In the genomic region with DNA sequence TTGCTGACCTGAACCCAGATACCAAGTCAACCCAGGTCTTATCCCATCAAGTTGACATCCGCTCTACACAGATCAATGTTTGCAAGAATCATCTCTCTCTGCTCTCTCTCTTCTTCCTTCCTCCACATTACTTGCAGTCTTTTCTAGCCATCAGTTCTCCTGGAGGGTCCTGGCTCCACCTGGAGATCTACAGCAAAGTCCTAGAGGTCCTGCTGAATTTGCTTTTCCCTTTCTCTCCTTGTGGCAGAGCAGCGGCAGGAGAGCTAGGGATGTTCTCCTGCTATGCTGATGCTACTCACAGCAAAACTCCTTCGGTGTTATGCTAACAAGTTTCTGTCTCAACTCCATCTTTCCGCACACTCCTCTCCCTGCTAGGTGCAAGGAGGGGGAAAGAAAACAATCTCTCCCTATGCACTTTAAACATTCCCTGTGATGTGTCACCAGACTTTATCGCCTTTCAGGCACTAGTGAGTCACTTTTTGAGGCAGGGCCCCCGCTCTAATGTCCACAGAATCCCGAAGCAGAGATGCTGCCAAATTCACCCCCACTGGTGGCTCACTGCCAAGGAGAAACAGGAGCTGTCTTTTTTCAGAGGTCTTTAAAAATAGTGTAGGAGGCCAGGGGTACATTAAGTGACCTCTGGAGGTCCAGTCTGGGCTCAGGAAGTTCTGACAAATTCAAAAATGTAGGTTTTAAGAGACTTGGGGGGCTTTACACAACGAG, we compare ENCODE assay signal across 1 cellular context.
TF ChIP-seq lines count a peak whose summit lies in the region.

No MANE protein-coding gene starts in this region.

TF ChIP-seq in HepG2, 621 proteins besides CTCF, POLR2A, EP300 and RAD21 (continued from another document and continues in another):
- TF ChIP-seq, protein P1, sequence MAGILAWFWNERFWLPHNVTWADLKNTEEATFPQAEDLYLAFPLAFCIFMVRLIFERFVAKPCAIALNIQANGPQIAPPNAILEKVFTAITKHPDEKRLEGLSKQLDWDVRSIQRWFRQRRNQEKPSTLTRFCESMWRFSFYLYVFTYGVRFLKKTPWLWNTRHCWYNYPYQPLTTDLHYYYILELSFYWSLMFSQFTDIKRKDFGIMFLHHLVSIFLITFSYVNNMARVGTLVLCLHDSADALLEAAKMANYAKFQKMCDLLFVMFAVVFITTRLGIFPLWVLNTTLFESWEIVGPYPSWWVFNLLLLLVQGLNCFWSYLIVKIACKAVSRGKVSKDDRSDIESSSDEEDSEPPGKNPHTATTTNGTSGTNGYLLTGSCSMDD (CRISPR knock-in tag; IDR thresholded peaks at IDR 0.05), result no peak
- TF ChIP-seq HNRNPH1 (optimal IDR thresholded peaks at IDR 0.05; ENCODE audit: low read depth, low read length) (no peak), SALL1 (CRISPR knock-in tag; IDR thresholded peaks at IDR 0.05) (peak; percentile 80), ZNF775 (CRISPR knock-in tag; IDR thresholded peaks at IDR 0.05; ENCODE audit: borderline replicate concordance) (no peak), MBD4 (IDR thresholded peaks at IDR 0.05; ENCODE audit: borderline replicate concordance, low read length) (0 out of 2 replicates have a peak, but pooled peaks have one; percentile 72), ZNF468 (CRISPR knock-in tag; IDR thresholded peaks at IDR 0.05) (no peak), SP1 (IDR thresholded peaks at IDR 0.05) (no peak), SP1 (CRISPR knock-in tag; IDR thresholded peaks at IDR 0.05) (no peak), PCBP2 (optimal IDR thresholded peaks at IDR 0.05; ENCODE audit: low read depth, low read length, poor library complexity, severe bottlenecking) (no peak), ISX (CRISPR knock-in tag; conservative IDR thresholded peaks at IDR 0.05) (no peak), ZNF879 (CRISPR knock-in tag; IDR thresholded peaks at IDR 0.05) (no peak), ZBTB21 (CRISPR knock-in tag; IDR thresholded peaks at IDR 0.05) (0 out of 2 replicates have a peak, but pooled peaks have one; percentile 29), PRPF4 (IDR thresholded peaks at IDR 0.05; ENCODE audit: low read depth, low read length, poor library complexity, severe bottlenecking) (peak; percentile 20), NONO (IDR thresholded peaks at IDR 0.05) (no peak), NONO (CRISPR knock-in tag; conservative IDR thresholded peaks at IDR 0.05) (no peak), ZNF10 (CRISPR knock-in tag; IDR thresholded peaks at IDR 0.05; ENCODE audit: borderline replicate concordance, low read depth) (no peak), ZNF496 (CRISPR knock-in tag; IDR thresholded peaks at IDR 0.05; ENCODE audit: insufficient replicate concordance) (no peak), ZNF766 (CRISPR knock-in tag; IDR thresholded peaks at IDR 0.05; ENCODE audit: borderline replicate concordance) (no peak), ZNF605 (CRISPR knock-in tag; IDR thresholded peaks at IDR 0.05) (no peak), SMAD3 (CRISPR knock-in tag; IDR thresholded peaks at IDR 0.05) (no peak), HOMEZ (CRISPR knock-in tag; IDR thresholded peaks at IDR 0.05; ENCODE audit: low read depth) (peak; percentile 57; the same call in 1 of the 2 replicates), GATAD1 (CRISPR knock-in tag; IDR thresholded peaks at IDR 0.05) (peak; percentile 60), ZNF317 (CRISPR knock-in tag; IDR thresholded peaks at IDR 0.05) (0 out of 2 replicates have a peak, but pooled peaks have one; percentile 33), TFDP1 (CRISPR knock-in tag; IDR thresholded peaks at IDR 0.05; ENCODE audit: borderline replicate concordance) (peak; percentile 22; the same call in 1 of the 2 replicates), U2AF1 (optimal IDR thresholded peaks at IDR 0.05; ENCODE audit: low read depth, low read length) (no peak), ZNF510 (CRISPR knock-in tag; IDR thresholded peaks at IDR 0.05; ENCODE audit: low read depth) (no peak), ZNF343 (CRISPR knock-in tag; IDR thresholded peaks at IDR 0.05) (no peak), ZNF703 (CRISPR knock-in tag; IDR thresholded peaks at IDR 0.05; ENCODE audit: borderline replicate concordance) (no peak), SRSF9 (IDR thresholded peaks at IDR 0.05; ENCODE audit: borderline replicate concordance, insufficient read depth, low read depth, low read length, poor library complexity, severe bottlenecking) (no peak), ZNF800 (CRISPR knock-in tag; IDR thresholded peaks at IDR 0.05) (no peak), ZNF784 (CRISPR knock-in tag; IDR thresholded peaks at IDR 0.05; ENCODE audit: borderline replicate concordance) (no peak), POGZ (CRISPR knock-in tag; IDR thresholded peaks at IDR 0.05) (peak; percentile 63; the same call in 1 of the 2 replicates), PRDM4 (CRISPR knock-in tag; IDR thresholded peaks at IDR 0.05; ENCODE audit: borderline replicate concordance) (no peak), ZNF501 (CRISPR knock-in tag; IDR thresholded peaks at IDR 0.05) (0 out of 2 replicates have a peak, but pooled peaks have one; percentile 68), ZBTB38 (CRISPR knock-in tag; IDR thresholded peaks at IDR 0.05) (peak; percentile 23; the same call in 1 of the 2 replicates), DRAP1 (CRISPR knock-in tag; IDR thresholded peaks at IDR 0.05) (no peak), ZNF614 (CRISPR knock-in tag; IDR thresholded peaks at IDR 0.05; ENCODE audit: borderline replicate concordance) (peak; percentile 66; the same call in 1 of the 2 replicates)
- TF ChIP-seq, protein P2, sequence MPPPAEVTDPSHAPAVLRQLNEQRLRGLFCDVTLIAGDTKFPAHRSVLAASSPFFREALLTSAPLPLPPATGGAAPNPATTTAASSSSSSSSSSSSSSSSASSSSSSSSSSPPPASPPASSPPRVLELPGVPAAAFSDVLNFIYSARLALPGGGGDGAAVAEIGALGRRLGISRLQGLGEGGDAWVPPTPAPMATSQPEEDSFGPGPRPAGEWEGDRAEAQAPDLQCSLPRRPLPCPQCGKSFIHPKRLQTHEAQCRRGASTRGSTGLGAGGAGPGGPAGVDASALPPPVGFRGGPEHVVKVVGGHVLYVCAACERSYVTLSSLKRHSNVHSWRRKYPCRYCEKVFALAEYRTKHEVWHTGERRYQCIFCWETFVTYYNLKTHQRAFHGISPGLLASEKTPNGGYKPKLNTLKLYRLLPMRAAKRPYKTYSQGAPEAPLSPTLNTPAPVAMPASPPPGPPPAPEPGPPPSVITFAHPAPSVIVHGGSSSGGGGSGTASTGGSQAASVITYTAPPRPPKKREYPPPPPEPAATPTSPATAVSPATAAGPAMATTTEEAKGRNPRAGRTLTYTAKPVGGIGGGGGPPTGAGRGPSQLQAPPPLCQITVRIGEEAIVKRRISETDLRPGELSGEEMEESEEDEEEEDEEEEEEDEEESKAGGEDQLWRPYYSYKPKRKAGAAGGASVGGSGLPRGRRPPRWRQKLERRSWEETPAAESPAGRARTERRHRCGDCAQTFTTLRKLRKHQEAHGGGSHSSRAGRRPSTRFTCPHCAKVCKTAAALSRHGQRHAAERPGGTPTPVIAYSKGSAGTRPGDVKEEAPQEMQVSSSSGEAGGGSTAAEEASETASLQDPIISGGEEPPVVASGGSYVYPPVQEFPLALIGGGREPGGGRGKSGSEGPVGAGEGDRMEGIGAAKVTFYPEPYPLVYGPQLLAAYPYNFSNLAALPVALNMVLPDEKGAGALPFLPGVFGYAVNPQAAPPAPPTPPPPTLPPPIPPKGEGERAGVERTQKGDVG (CRISPR knock-in tag; IDR thresholded peaks at IDR 0.05; ENCODE audit: borderline replicate concordance), result no peak
- TF ChIP-seq, protein P3, sequence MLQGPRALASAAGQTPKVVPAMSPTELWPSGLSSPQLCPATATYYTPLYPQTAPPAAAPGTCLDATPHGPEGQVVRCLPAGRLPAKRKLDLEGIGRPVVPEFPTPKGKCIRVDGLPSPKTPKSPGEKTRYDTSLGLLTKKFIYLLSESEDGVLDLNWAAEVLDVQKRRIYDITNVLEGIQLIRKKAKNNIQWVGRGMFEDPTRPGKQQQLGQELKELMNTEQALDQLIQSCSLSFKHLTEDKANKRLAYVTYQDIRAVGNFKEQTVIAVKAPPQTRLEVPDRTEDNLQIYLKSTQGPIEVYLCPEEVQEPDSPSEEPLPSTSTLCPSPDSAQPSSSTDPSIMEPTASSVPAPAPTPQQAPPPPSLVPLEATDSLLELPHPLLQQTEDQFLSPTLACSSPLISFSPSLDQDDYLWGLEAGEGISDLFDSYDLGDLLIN (CRISPR knock-in tag; IDR thresholded peaks at IDR 0.05; ENCODE audit: borderline replicate concordance), result no peak
- TF ChIP-seq, protein P4, sequence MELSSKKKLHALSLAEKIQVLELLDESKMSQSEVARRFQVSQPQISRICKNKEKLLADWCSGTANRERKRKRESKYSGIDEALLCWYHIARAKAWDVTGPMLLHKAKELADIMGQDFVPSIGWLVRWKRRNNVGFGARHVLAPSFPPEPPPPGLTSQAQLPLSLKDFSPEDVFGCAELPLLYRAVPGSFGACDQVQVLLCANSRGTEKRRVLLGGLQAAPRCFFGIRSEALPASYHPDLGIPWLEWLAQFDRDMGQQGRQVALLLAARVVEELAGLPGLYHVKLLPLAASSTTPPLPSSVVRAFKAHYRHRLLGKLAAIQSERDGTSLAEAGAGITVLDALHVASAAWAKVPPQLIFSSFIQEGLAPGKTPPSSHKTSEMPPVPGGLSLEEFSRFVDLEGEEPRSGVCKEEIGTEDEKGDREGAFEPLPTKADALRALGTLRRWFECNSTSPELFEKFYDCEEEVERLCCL (CRISPR knock-in tag; IDR thresholded peaks at IDR 0.05; ENCODE audit: borderline replicate concordance), result no peak
- TF ChIP-seq, protein P5, sequence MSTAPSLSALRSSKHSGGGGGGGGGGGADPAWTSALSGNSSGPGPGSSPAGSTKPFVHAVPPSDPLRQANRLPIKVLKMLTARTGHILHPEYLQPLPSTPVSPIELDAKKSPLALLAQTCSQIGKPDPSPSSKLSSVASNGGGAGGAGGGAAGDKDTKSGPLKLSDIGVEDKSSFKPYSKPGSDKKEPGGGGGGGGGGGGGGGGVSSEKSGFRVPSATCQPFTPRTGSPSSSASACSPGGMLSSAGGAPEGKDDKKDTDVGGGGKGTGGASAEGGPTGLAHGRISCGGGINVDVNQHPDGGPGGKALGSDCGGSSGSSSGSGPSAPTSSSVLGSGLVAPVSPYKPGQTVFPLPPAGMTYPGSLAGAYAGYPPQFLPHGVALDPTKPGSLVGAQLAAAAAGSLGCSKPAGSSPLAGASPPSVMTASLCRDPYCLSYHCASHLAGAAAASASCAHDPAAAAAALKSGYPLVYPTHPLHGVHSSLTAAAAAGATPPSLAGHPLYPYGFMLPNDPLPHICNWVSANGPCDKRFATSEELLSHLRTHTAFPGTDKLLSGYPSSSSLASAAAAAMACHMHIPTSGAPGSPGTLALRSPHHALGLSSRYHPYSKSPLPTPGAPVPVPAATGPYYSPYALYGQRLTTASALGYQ (CRISPR knock-in tag; IDR thresholded peaks at IDR 0.05), result peak; percentile 58; the same call in 1 of the 2 replicates
